In the genomic region with DNA sequence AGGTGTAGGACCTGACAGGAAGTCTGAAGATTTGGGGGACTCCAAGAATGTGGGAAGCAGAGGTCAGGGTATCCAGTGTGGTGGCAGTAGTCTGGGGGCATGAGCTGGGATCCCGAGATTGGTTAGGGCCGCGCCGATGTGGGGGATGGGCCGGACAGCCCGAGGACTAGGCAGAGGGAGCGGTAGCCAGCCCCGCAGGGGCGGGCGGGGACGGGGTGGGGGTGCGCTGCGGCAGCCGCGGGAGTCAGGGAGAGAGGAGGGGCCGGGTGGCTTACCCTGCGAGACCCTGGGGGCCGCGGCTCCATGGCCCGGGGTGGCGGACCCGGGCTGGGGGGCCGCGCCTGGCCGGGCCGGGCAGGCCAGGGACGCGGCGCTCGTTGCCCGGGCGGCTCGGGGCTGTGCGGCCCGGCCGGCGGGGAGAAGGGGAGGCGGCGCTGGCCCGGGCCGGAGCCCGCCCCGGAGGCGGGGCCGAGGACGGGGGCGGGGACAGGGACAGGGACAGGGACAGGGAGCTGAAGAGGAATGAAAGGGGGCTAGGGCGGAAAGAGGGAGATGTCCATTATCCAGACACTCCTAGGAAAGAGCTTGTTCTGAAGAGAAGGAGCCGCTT, we compare ENCODE assay signal across 1 cellular context.
TF ChIP-seq lines count a peak whose summit lies in the region.

No MANE protein-coding gene starts in this region.

TF ChIP-seq in GM23338, 12 proteins besides CTCF, POLR2A, EP300 and RAD21:
- TF ChIP-seq, protein P1, sequence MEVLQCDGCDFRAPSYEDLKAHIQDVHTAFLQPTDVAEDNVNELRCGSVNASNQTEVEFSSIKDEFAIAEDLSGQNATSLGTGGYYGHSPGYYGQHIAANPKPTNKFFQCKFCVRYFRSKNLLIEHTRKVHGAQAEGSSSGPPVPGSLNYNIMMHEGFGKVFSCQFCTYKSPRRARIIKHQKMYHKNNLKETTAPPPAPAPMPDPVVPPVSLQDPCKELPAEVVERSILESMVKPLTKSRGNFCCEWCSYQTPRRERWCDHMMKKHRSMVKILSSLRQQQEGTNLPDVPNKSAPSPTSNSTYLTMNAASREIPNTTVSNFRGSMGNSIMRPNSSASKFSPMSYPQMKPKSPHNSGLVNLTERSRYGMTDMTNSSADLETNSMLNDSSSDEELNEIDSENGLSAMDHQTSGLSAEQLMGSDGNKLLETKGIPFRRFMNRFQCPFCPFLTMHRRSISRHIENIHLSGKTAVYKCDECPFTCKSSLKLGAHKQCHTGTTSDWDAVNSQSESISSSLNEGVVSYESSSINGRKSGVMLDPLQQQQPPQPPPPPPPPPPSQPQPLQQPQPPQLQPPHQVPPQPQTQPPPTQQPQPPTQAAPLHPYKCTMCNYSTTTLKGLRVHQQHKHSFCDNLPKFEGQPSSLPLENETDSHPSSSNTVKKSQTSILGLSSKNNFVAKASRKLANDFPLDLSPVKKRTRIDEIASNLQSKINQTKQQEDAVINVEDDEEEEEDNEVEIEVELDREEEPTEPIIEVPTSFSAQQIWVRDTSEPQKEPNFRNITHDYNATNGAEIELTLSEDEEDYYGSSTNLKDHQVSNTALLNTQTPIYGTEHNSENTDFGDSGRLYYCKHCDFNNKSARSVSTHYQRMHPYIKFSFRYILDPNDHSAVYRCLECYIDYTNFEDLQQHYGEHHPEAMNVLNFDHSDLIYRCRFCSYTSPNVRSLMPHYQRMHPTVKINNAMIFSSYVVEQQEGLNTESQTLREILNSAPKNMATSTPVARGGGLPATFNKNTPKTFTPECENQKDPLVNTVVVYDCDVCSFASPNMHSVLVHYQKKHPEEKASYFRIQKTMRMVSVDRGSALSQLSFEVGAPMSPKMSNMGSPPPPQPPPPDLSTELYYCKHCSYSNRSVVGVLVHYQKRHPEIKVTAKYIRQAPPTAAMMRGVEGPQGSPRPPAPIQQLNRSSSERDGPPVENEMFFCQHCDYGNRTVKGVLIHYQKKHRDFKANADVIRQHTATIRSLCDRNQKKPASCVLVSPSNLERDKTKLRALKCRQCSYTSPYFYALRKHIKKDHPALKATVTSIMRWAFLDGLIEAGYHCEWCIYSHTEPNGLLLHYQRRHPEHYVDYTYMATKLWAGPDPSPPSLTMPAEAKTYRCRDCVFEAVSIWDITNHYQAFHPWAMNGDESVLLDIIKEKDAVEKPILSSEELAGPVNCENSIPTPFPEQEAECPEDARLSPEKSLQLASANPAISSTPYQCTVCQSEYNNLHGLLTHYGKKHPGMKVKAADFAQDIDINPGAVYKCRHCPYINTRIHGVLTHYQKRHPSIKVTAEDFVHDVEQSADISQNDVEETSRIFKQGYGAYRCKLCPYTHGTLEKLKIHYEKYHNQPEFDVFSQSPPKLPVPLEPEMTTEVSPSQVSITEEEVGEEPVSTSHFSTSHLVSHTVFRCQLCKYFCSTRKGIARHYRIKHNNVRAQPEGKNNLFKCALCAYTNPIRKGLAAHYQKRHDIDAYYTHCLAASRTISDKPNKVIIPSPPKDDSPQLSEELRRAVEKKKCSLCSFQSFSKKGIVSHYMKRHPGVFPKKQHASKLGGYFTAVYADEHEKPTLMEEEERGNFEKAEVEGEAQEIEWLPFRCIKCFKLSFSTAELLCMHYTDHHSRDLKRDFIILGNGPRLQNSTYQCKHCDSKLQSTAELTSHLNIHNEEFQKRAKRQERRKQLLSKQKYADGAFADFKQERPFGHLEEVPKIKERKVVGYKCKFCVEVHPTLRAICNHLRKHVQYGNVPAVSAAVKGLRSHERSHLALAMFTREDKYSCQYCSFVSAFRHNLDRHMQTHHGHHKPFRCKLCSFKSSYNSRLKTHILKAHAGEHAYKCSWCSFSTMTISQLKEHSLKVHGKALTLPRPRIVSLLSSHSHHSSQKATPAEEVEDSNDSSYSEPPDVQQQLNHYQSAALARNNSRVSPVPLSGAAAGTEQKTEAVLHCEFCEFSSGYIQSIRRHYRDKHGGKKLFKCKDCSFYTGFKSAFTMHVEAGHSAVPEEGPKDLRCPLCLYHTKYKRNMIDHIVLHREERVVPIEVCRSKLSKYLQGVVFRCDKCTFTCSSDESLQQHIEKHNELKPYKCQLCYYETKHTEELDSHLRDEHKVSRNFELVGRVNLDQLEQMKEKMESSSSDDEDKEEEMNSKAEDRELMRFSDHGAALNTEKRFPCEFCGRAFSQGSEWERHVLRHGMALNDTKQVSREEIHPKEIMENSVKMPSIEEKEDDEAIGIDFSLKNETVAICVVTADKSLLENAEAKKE (CRISPR knock-in tag; IDR thresholded peaks at IDR 0.05) = no peak
